9 cellular contexts compared by ENCODE assay signal in the genomic region with DNA sequence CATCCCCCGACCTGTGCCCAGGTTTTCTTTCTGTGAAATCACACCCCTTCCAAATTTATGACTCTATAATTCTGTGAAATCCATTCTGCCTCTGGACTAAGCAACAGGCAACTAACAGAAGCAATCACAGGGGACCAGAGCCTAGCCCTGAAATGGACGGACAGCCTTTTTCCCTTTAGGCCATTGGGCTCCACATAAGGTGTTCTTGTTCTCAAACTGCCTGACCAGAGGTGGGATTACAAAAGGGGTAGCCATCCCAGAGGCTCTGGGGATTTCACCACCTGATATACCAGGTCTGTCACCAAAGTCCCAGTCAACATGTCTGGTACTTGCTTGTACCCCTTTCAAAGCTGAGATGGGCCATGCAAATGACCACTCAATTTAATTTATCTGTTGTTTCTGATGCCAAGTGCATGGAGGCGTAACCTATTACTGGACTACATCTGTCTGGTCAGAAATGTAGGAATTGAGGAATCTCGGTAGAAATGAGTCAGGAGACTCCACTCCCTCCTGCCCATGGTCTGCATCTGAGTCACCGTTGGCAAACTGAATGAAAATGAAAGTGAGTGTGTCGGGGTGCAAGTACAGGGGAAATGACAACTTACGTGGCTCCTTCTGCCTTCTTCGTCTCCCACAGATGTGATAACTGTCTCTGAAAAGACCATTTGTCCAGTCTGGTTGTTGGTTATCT. TPM values are rescaled to one million over a fixed set of nuclear protein-coding genes. Genes with fewer than 3 reads are reported as not detected.
DNase-seq lines count a peak whose midpoint lies in the region; ATAC-seq lines count a peak whose summit lies in the region.
"Had no signal": no experiment of that assay in that cellular context is flagged by ENCODE, and none has a peak within 500 bp of the region (broad histone marks: within the 10 kb centered on the region; RNA-seq: fewer than 3 reads in every experiment).

No MANE protein-coding gene starts in this region.

- H3K27ac ChIP-seq in BLaER1 treated with 17β-estradiol and CSF1 and Interleukin-3, amounts not matched to agents 10 nM and 100 nM, result no peak overlapping the region
- H3K27ac ChIP-seq in mesodermal cell (ENCODE audit: low read depth, low read length, severe bottlenecking), result peak overlapping the region; percentile 17

- no peaks in the 10 kb centered on the region for H4K20me1 ChIP-seq in BLaER1 treated with 17β-estradiol and CSF1 and Interleukin-3, amounts not matched to agents 10 nM and 100 nM

- no peaks in the 10 kb centered on the region for H3K27me3 ChIP-seq in BLaER1 treated with 17β-estradiol and CSF1 and Interleukin-3, amounts not matched to agents 10 nM and 100 nM

- ATAC-seq in HG03095 (IDR thresholded peaks at IDR 0.05; ENCODE audit: unreplicated experiment) (no peak), GM19463 (IDR thresholded peaks at IDR 0.05; ENCODE audit: unreplicated experiment) (no peak)

- no peaks in the 10 kb centered on the region for H3K9me3 ChIP-seq in BLaER1 treated with 17β-estradiol and CSF1 and Interleukin-3, amounts not matched to agents 10 nM and 100 nM (replicated peaks in 1 of 11)
- H3K9me3 ChIP-seq in mesodermal cell (ENCODE audit: control insufficient read depth, low read length), result no peaks in the 10 kb centered on the region

- no peak overlapping the region for H3K9ac ChIP-seq in BLaER1 treated with 17β-estradiol and CSF1 and Interleukin-3, amounts not matched to agents 10 nM and 100 nM

- H3K4me3 ChIP-seq in BLaER1 treated with 17β-estradiol and CSF1 and Interleukin-3, amounts not matched to agents 10 nM and 100 nM, result no peak overlapping the region
- H3K4me3 ChIP-seq in mesodermal cell (ENCODE audit: extremely low read depth, insufficient read depth, low read length, poor library complexity, severe bottlenecking), result no peak overlapping the region

- DNase-seq in HS-27A (ENCODE audit: low read depth) (peak; percentile 88), amniotic stem cell (lab: John Stamatoyannopoulos, UW) (peak; percentile 90), NCI-H146 treated with DMSO at 0.1 percent for 48 hours (lab: John Stamatoyannopoulos, UW; ENCODE audit: unreplicated experiment) (no peak), cerebellum (ENCODE audit: low spot score) (no peak)
- DNase-seq: activated B cell treated with CpG ODN at 0.5 μM for 24 hours had no signal

- H3K4me1 ChIP-seq in BLaER1 treated with 17β-estradiol and CSF1 and Interleukin-3, amounts not matched to agents 10 nM and 100 nM, result peaks cover 0 to 24% (median 8%) of the 10 kb centered on the region in 10 experiments; a peak in 14 of 20 replicates
- H3K4me1 ChIP-seq in mesodermal cell (ENCODE audit: control insufficient read depth, insufficient read depth, low read length, poor library complexity, severe bottlenecking), result peaks cover 18% of the 10 kb centered on the region

- H3K4me2 ChIP-seq in BLaER1 treated with 17β-estradiol and CSF1 and Interleukin-3, amounts not matched to agents 10 nM and 100 nM, result peak overlapping the region in 8 of 11 experiments; percentile 0 to 64 (median 24); a peak in 12 of 22 replicates

- 85 to 96% methylated on average over 7 to 8 of the region's 8 CpGs for WGBS in mesodermal cell (ENCODE audit: insufficient coverage in 2 of 2), 2 experiments

- no peaks in the 10 kb centered on the region for H3K36me3 ChIP-seq in BLaER1 treated with 17β-estradiol and CSF1 and Interleukin-3, amounts not matched to agents 10 nM and 100 nM
- peaks cover 71% of the 10 kb centered on the region for H3K36me3 ChIP-seq in mesodermal cell (ENCODE audit: control insufficient read depth, insufficient read depth, low read length)

RNA-seq across cellular contexts. Expression of gene DKK3, which starts 10.2 kb away (rescaled TPM):
- polyA plus RNA-seq in mesodermal cell (2013, experiment 1 of 2), result 118 TPM
- 111 TPM for polyA plus RNA-seq in mesodermal cell (2013, experiment 2 of 2)
- total RNA-seq in cerebellum, result 140 TPM
- total RNA-seq: activated B cell treated with CpG ODN at 0.5 μM for 24 hours had no signal

Comparison
In these comparisons a context has a peak if more than half of its experiments do, and no peak if none do; other contexts are left out.
1. DNase-seq: peak in HS-27A (single experiment) and amniotic stem cell (single experiment); none in NCI-H146 treated with DMSO at 0.1 percent for 48 hours (single experiment) and cerebellum (single experiment).